8 cellular contexts compared by ENCODE assay signal in the genomic region with DNA sequence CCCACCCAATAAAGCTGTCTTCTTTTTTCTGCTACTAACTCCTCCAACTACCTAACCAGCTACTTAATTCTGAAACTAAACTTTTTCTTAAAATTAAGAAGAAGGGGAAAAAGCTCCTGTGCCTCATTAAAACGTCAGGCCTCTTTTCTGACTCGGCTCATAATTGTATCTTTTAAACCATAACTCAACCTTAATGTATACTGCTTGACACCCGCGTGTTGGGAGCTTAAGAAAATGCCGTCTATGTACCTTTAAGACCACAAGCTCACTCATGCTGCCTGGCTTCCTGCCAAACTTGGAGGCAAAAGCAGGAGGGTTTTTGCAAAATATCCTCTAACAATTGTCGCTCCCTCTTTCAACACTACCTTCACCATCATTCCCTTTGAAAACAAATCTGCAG. TPM values are rescaled to one million over a fixed set of nuclear protein-coding genes. Genes with fewer than 3 reads are reported as not detected.
A peak's percentile ranks its signal among the peaks of the same experiment; 100 is the strongest.
DNase-seq lines count a peak whose midpoint lies in the region; ATAC-seq and TF ChIP-seq lines count a peak whose summit lies in the region.

No MANE protein-coding gene starts in this region.

- DNase-seq in stimulated activated CD4-positive, alpha-beta T cell treated with anti-CD3 and anti-CD28 coated beads, Interleukin-12 subunit alpha, Interleukin-12 subunit beta, amount 100 ng/mL, for 48 hours (ENCODE audit: low read depth in 2 of 3, low spot score in 1 of 3), result peak in 2 of 3 donors; percentile 32 to 41
- no peak for DNase-seq in stimulated activated CD4-positive, alpha-beta T cell treated with anti-CD3 and anti-CD28 coated beads, Interleukin-12 subunit alpha, Interleukin-12 subunit beta, amount 100 ng/mL, for 4 hours
- DNase-seq in NCI-H2171 treated with DMSO at 0.1 percent for 48 hours (lab: John Stamatoyannopoulos, UW) (peak; percentile 60), foreskin keratinocyte (peak in 1 of 2 donors; percentile 45), smooth muscle cell of the brain vasculature (ENCODE audit: low read depth, low spot score) (peak; percentile 80)
- DNase-seq in activated CD8-positive, alpha-beta memory T cell treated with anti-CD3 and anti-CD28 coated beads, Interleukin-2, amount 50 U/mL, for 1 hour (ENCODE audit: extremely low read depth), result peak; percentile 34

- H3K27me3 ChIP-seq in foreskin keratinocyte, result peaks cover 95% of the 10 kb centered on the region

- H3K27ac ChIP-seq in foreskin keratinocyte, result no peak overlapping the region

- TF ChIP-seq CTCF in foreskin keratinocyte (conservative IDR thresholded peaks at IDR 0.05), result no peak

- H3K4me1 ChIP-seq in foreskin keratinocyte, result no peaks in the 10 kb centered on the region

- ATAC-seq in foreskin keratinocyte (peak; percentile 19), HG03439 (IDR thresholded peaks at IDR 0.05; ENCODE audit: unreplicated experiment) (no peak), HG03457 (IDR thresholded peaks at IDR 0.05; ENCODE audit: unreplicated experiment) (no peak)

RNA-seq across cellular contexts. Expression of a gene that starts 5.0 kb away (rescaled TPM):
- total RNA-seq in foreskin keratinocyte, result not detected in 2 replicates
- not detected in 2 replicates for polyA plus RNA-seq in foreskin keratinocyte
